9 cellular contexts compared by ENCODE assay signal in genomic region chr7:18064242-18064838, GRCh38. TPM values are rescaled to one million over a fixed set of nuclear protein-coding genes. Genes with fewer than 3 reads are reported as not detected.
DNase-seq lines count a peak whose midpoint lies in the region; ATAC-seq, FAIRE-seq and TF ChIP-seq lines count a peak whose summit lies in the region.
"Had no signal": no experiment of that assay in that cellular context is flagged by ENCODE, and none has a peak within 500 bp of the region (broad histone marks: within the 10 kb centered on the region; RNA-seq: fewer than 3 reads in every experiment).

No MANE protein-coding gene starts in this region.

- intact Hi-C loops in psoas muscle (cut with DNase I): loop anchor here in 1 of 2 donors (10.0 kb wide), 1 partner anchor 260 kb away; no protein-coding TSS in a partner anchor
- intact Hi-C loops in prostate gland (cut with DNase I): no loop called here

- no peak for TF ChIP-seq POLR2A in H1 (IDR thresholded peaks at IDR 0.05; ENCODE audit: control extremely low read depth in 1 of 2, low read depth in 2 of 2, low read length in 2 of 2)
- TF ChIP-seq POLR2A in prostate gland (IDR thresholded peaks at IDR 0.05): no peak

- H3K9me3 ChIP-seq in H1 (ENCODE audit: insufficient read depth in 2 of 2, low read depth in 1 of 2, low read length in 1 of 2) (no peaks in the 10 kb centered on the region), psoas muscle (no peaks in the 10 kb centered on the region), prostate gland (no peaks in the 10 kb centered on the region)
- H3K9me3 ChIP-seq: BLaER1 had no signal

- H4K5ac ChIP-seq in H1 (ENCODE audit: insufficient read length, low read depth, low read length): no peak overlapping the region

- H3K14ac ChIP-seq in H1 (ENCODE audit: insufficient read length): no peak overlapping the region

- no peak overlapping the region for H2BK120ac ChIP-seq in H1 (replicated peaks; ENCODE audit: low read depth, low read length)

- H2BK15ac ChIP-seq in H1 (ENCODE audit: low read length): no peak overlapping the region

- no peak overlapping the region; the same call in 1 of the 2 replicates for H4K8ac ChIP-seq in H1 (ENCODE audit: extremely low read depth, insufficient read depth, low read length)

- H3K27me3 ChIP-seq in H1 (replicated peaks in 1 of 4; ENCODE audit: control insufficient read depth in 3 of 4, extremely low read depth in 1 of 4, insufficient read depth in 3 of 4, low read length in 3 of 4): peaks cover 0 to 1% (median 0%) of the 10 kb centered on the region in 4 experiments; a peak in 1 of 7 replicates
- peaks cover 0 to 2% (median 0%) of the 10 kb centered on the region in 3 donors for H3K27me3 ChIP-seq in psoas muscle (ENCODE audit: insufficient read depth in 3 of 3, low read length in 2 of 3)
- H3K27me3 ChIP-seq in prostate gland (replicated peaks; ENCODE audit: insufficient read depth): no peaks in the 10 kb centered on the region
- H3K27me3 ChIP-seq: BLaER1 had no signal

- no peaks in the 10 kb centered on the region for H3K23me2 ChIP-seq in H1 (ENCODE audit: low read depth, low read length)

- peak; percentile 68 for ATAC-seq in GM19455 (IDR thresholded peaks at IDR 0.05; ENCODE audit: unreplicated experiment)
- ATAC-seq in psoas muscle: no peak

- H3K79me2 ChIP-seq in H1 (ENCODE audit: control insufficient read depth in 1 of 2, insufficient read depth in 2 of 2, low read length in 2 of 2): no peaks in the 10 kb centered on the region

- no peak overlapping the region for H2BK20ac ChIP-seq in H1 (ENCODE audit: low read length)

- peak; percentile 65 to 73 for TF ChIP-seq RAD21 in H1 (IDR thresholded peaks at IDR 0.05 in 1 of 2, conservative IDR thresholded peaks at IDR 0.05 in 1 of 2; ENCODE audit: low read depth in 2 of 2, low read length in 2 of 2)

- DNase-seq in NCI-H1417 (lab: John Stamatoyannopoulos, UW) (peak in 2 of 3 experiments; percentile 24 to 27), NCI-H1417 treated with DMSO at 0.1 percent for 48 hours (lab: John Stamatoyannopoulos, UW) (no peak), M059J (ENCODE audit: low read depth) (peak; percentile 25), H1 (ENCODE audit: low read depth in 1 of 2, low spot score in 2 of 2) (peak in 1 of 2 experiments; percentile 80), psoas muscle (no peak), dedifferentiated amniotic fluid mesenchymal stem cell (ENCODE audit: extremely low spot score) (no peak), prostate gland (ENCODE audit: low spot score) (no peak)

- H3K4me1 ChIP-seq in H1 (replicated peaks in 1 of 4; ENCODE audit: control insufficient read depth in 3 of 4, insufficient read depth in 4 of 4, low read length in 3 of 4) (peaks cover 0 to under 1% (median 0%) of the 10 kb centered on the region in 4 experiments; a peak in 1 of 7 replicates), psoas muscle (no peaks in the 10 kb centered on the region), prostate gland (replicated peaks) (no peaks in the 10 kb centered on the region)
- H3K4me1 ChIP-seq: BLaER1 had no signal

- H3K9ac ChIP-seq in H1 (replicated peaks in 1 of 4; ENCODE audit: extremely low read depth in 1 of 4, low read depth in 3 of 4, low read length in 3 of 4): no peak overlapping the region
- H3K9ac ChIP-seq: BLaER1 had no signal

- H3K4me2 ChIP-seq in H1 (ENCODE audit: insufficient read depth in 1 of 2, low read depth in 2 of 2, low read length in 2 of 2): no peak overlapping the region
- H3K4me2 ChIP-seq: BLaER1 had no signal

- no peak overlapping the region for H2BK5ac ChIP-seq in H1 (ENCODE audit: low read depth, low read length)

- H3K79me1 ChIP-seq in H1 (ENCODE audit: low read depth, low read length): no peaks in the 10 kb centered on the region

- H3K36me3 ChIP-seq in H1 (ENCODE audit: control insufficient read depth in 2 of 4, insufficient read depth in 4 of 4, low read length in 3 of 4) (no peaks in the 10 kb centered on the region), psoas muscle (ENCODE audit: insufficient read depth in 1 of 2, low read depth in 1 of 2) (no peaks in the 10 kb centered on the region), prostate gland (no peaks in the 10 kb centered on the region)
- H3K36me3 ChIP-seq: BLaER1 had no signal

- H3K4me3 ChIP-seq in H1 (ENCODE audit: extremely low read depth in 1 of 4, insufficient read depth in 2 of 4, low read depth in 3 of 4, low read length in 4 of 4): no peak overlapping the region
- H3K4me3 ChIP-seq in psoas muscle: no peak overlapping the region
- H3K4me3 ChIP-seq in prostate gland: no peak overlapping the region
- H3K4me3 ChIP-seq: BLaER1 had no signal

- no peak overlapping the region for H3K56ac ChIP-seq in H1 (replicated peaks; ENCODE audit: insufficient read length, low read depth, low read length)

- H4K91ac ChIP-seq in H1 (replicated peaks; ENCODE audit: insufficient read length, low read length): no peak overlapping the region

- POLR2A ChIA-PET in H1 (lab: Charles Lee; ENCODE audit: partially characterized antibody): interaction anchor here (0.6 kb wide), 1 partner anchor 323 kb away, joined by 3 read pairs; no protein-coding TSS in a partner anchor

- H2BK12ac ChIP-seq in H1 (ENCODE audit: low read depth, low read length): no peak overlapping the region

- no peak overlapping the region for H3K4ac ChIP-seq in H1 (replicated peaks; ENCODE audit: insufficient read length, low read depth, low read length)

- no peak overlapping the region for H2AFZ ChIP-seq in H1 (ENCODE audit: low read length)

- FAIRE-seq in H1 (lab: Jason Lieb, UNC): peak; percentile 89

- no peak overlapping the region for H2AK5ac ChIP-seq in H1 (ENCODE audit: low read depth, low read length)

- H3K18ac ChIP-seq in H1 (ENCODE audit: extremely low read depth, low read length): no peak overlapping the region

- H3K27ac ChIP-seq in H1 (ENCODE audit: low read depth, low read length) (no peak overlapping the region), psoas muscle (no peak overlapping the region), prostate gland (no peak overlapping the region)
- H3K27ac ChIP-seq: BLaER1 had no signal

- no peak for TF ChIP-seq EP300 in H1 (IDR thresholded peaks at IDR 0.05; ENCODE audit: borderline replicate concordance in 1 of 2, low read depth in 2 of 2, low read length in 2 of 2)

- 87% methylated on average over 6 of the region's 6 CpGs; no CpG with 5 or more reads in 1 of the 2 experiments for WGBS in H1 (ENCODE audit: extremely low coverage in 1 of 2, insufficient coverage in 1 of 2, insufficient read length in 1 of 2, insufficient replicate concordance in 2 of 2, low coverage in 1 of 2, low lambda C conversion rate in 2 of 2, missing lambda C conversion rate in 1 of 2), 2 experiments
- 89 to 94% (median 91%) methylated on average over 6 of the region's 6 CpGs for WGBS in psoas muscle, 3 donors
- WGBS in prostate gland: 96% methylated on average over 6 of the region's 6 CpGs

- TF ChIP-seq CTCF in H1 (IDR thresholded peaks at IDR 0.05; ENCODE audit: control extremely low read depth in 1 of 3, insufficient read depth in 1 of 3, low read depth in 1 of 3, low read length in 3 of 3): peak in 2 of 3 experiments; percentile 60 to 79; a peak in 3 of 4 replicates
- peak; percentile 42 for TF ChIP-seq CTCF in psoas muscle (IDR thresholded peaks at IDR 0.05)
- peak in 2 of 4 experiments; percentile 19 to 45 for TF ChIP-seq CTCF in prostate gland (IDR thresholded peaks at IDR 0.05)

- no peaks in the 10 kb centered on the region for H4K20me1 ChIP-seq in H1 (replicated peaks in 1 of 2; ENCODE audit: control insufficient read depth in 1 of 2, insufficient read depth in 2 of 2, low read length in 2 of 2)
- H4K20me1 ChIP-seq: BLaER1 had no signal

- CTCF ChIA-PET in H1 (lab: Charles Lee; ENCODE audit: partially characterized antibody): interaction anchor here (0.5 to 3.1 kb wide), 50 partner anchors 8 to 1355 kb away, joined by 3 to 28 read pairs (median 4); no protein-coding TSS in a partner anchor

- H3K23ac ChIP-seq in H1 (ENCODE audit: insufficient read length): no peak overlapping the region

TF ChIP-seq in H1, 55 proteins besides CTCF, POLR2A, EP300 and RAD21 (continues in another document):
- TF ChIP-seq JUN (IDR thresholded peaks at IDR 0.05; ENCODE audit: low read depth, low read length) (no peak), BCL11A (IDR thresholded peaks at IDR 0.05; ENCODE audit: low read depth in 2 of 2, low read length in 2 of 2) (no peak)

RNA-seq across cellular contexts. Expression of gene PRPS1L1, which starts 36.7 kb away (rescaled TPM):
- total RNA-seq in M059J (2014; rRNA removed; shearing (Covaris generic)): not detected in 2 replicates
- total RNA-seq in H1 (2021; fragmentation: NEBNext Ultra II Directional; extraction: Animal tissue kit (Norgen Biotek cat#: 25700)): not detected in 2 replicates
- polyA plus RNA-seq in H1 (2011; rRNA removed): not detected in 2 replicates
- not detected for polyA plus RNA-seq in H1 (2011; cell fraction: cytosol; rRNA removed)
- not detected for polyA plus RNA-seq in H1 (2011; cell fraction: nucleus; rRNA removed)
- polyA plus RNA-seq in H1 (2012, experiment 1 of 2): not detected in 4 replicates
- not detected for polyA plus RNA-seq in H1 (2012, experiment 2 of 2)
- not detected for polyA plus RNA-seq in H1 (2013, experiment 1 of 2)
- not detected for polyA plus RNA-seq in H1 (2013, experiment 2 of 2)
- polyA minus RNA-seq in H1 (2011; rRNA and poly(A)+ RNA removed): not detected in 2 replicates
- polyA minus RNA-seq in H1 (2011; cell fraction: cytosol; rRNA and poly(A)+ RNA removed): not detected
- not detected for polyA minus RNA-seq in H1 (2011; cell fraction: nucleus; rRNA and poly(A)+ RNA removed)
- not detected for total RNA-seq in psoas muscle
- not detected for polyA plus RNA-seq in psoas muscle
- 1 to 10 TPM in 1 of 2 donors, not detected in 1; 2.7 TPM for total RNA-seq in prostate gland

Comparison
In these comparisons a context has a peak if more than half of its experiments do, and no peak if none do; other contexts are left out.
1. DNase-seq: peak in NCI-H1417 (2 of 3) and M059J (single experiment); none in NCI-H1417 treated with DMSO at 0.1 percent for 48 hours (single experiment), psoas muscle (0 of 2), dedifferentiated amniotic fluid mesenchymal stem cell (single experiment) and prostate gland (single experiment).